In the genomic region with DNA sequence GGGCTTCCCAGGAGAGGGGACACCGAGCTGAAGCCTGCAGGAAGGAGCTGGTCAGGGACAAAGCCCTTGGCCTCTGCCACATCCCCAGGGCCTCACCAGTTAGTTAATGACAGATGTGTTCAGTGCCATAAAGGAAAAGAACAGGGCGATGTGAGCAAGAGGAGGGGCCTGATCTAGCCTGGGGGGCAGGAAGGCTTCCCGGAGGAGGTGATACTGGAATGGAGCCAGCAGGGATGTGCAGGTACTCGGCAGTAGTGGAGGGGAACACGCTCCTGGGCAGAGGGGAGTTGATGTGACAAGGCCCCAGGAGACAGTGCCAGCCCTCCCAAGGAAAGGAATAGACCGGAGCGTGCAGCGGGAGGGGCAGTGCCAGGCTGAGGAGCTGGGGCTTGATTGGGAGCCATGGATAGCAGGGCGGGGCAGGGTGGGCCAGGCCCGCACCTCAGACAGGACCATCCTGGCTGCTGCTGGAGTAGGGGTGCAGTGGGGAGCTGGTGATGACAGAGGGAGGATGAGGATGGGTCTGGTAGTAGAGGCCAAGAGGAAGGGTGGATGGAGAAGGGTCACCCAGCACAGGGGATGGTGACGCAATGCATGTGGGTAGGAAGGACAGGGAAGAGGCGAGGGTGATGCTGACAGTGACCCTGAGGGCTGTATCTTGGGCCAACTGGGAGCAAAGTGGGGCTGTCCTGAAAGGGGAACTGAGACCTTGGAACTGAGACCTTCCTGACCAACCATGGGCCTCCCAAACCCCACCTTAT, we compare ENCODE assay signal across 17 cellular contexts.
"Had no signal": no experiment of that assay in that cellular context is flagged by ENCODE, and none has a peak within 500 bp of the region (broad histone marks: within the 10 kb centered on the region; RNA-seq: fewer than 3 reads in every experiment).

No MANE protein-coding gene starts in this region.

- H3K27me3 ChIP-seq: right atrium auricular region, suprapubic skin had no signal

- H3K4me1 Mint-ChIP-seq: activated naive CD4-positive, alpha-beta T cell treated with anti-CD3 and anti-CD28 coated beads, Interleukin-2, amount 50 U/mL, for 24 hours had no signal

- H3K27me3 Mint-ChIP-seq: activated naive CD4-positive, alpha-beta T cell treated with anti-CD3 and anti-CD28 coated beads, Interleukin-2, amount 50 U/mL, for 24 hours; progenitor cell of endocrine pancreas had no signal

- H3K4me1 ChIP-seq: right atrium auricular region had no signal

- H3K4me3 Mint-ChIP-seq: activated naive CD4-positive, alpha-beta T cell treated with anti-CD3 and anti-CD28 coated beads, Interleukin-2, amount 50 U/mL, for 24 hours; nephron progenitor cell had no signal

- DNase-seq: activated CD4-positive, alpha-beta T cell treated with anti-CD3 and anti-CD28 coated beads, Interleukin-2, amount 50 U/mL, for 4 hours; activated CD4-positive, CD25-positive, alpha-beta regulatory T cell treated with anti-CD3 and anti-CD28 coated beads, Interleukin-2, amount 50 U/mL, for 72 hours; activated T-cell treated with anti-CD3 and anti-CD28 coated beads, Interleukin-2, amount 50 U/mL, for 1 hour; caudate nucleus; foreskin melanocyte; head of caudate nucleus; nephron progenitor cell; stimulated activated CD4-positive, alpha-beta T cell treated with anti-CD3 and anti-CD28 coated beads, Interleukin-15, amount 100 ng/mL, for 24 hours; stimulated activated CD4-positive, alpha-beta T cell treated with anti-CD3 and anti-CD28 coated beads, Interleukin-4, amount 100 ng/mL, for 1 hour; stimulated activated naive CD4-positive, alpha-beta T cell treated with Interleukin-2 at 50 U/mL for 16 hours; T-helper 9 cell; trophoblast cell had no signal

- H3K4me3 ChIP-seq: right atrium auricular region, skin epidermis, suprapubic skin had no signal

- H3K27ac ChIP-seq: right atrium auricular region, skin epidermis, suprapubic skin had no signal

- H3K27ac Mint-ChIP-seq: activated naive CD4-positive, alpha-beta T cell treated with anti-CD3 and anti-CD28 coated beads, Interleukin-2, amount 50 U/mL, for 24 hours; nephron progenitor cell; progenitor cell of endocrine pancreas had no signal

- H3K9me3 ChIP-seq: right atrium auricular region, suprapubic skin had no signal

- H3K9me3 Mint-ChIP-seq: activated naive CD4-positive, alpha-beta T cell treated with anti-CD3 and anti-CD28 coated beads, Interleukin-2, amount 50 U/mL, for 24 hours; nephron progenitor cell had no signal
